In genomic region chr4:164937576-164938270, GRCh38 we compare ENCODE assay signal across 1 cellular context.
TF ChIP-seq lines count a peak whose summit lies in the region.

No MANE protein-coding gene starts in this region.

TF ChIP-seq in SK-N-SH, 30 proteins besides CTCF, POLR2A, EP300 and RAD21 (continued from another document):
- TF ChIP-seq ZBTB33 (IDR thresholded peaks at IDR 0.05; ENCODE audit: borderline replicate concordance, low read depth) (no peak), TCF12 (IDR thresholded peaks at IDR 0.05) (no peak), RFX5 (IDR thresholded peaks at IDR 0.05; ENCODE audit: low read length) (no peak), GABPA (IDR thresholded peaks at IDR 0.05; ENCODE audit: low read depth) (no peak), FOXJ3 (CRISPR knock-in tag; IDR thresholded peaks at IDR 0.05) (no peak), SMC3 (IDR thresholded peaks at IDR 0.05; ENCODE audit: low read depth, low read length) (no peak), FOSL2 (IDR thresholded peaks at IDR 0.05; ENCODE audit: borderline replicate concordance, low read depth) (no peak), YY1 (IDR thresholded peaks at IDR 0.05; ENCODE audit: low read depth) (no peak)
- TF ChIP-seq, protein P1, sequence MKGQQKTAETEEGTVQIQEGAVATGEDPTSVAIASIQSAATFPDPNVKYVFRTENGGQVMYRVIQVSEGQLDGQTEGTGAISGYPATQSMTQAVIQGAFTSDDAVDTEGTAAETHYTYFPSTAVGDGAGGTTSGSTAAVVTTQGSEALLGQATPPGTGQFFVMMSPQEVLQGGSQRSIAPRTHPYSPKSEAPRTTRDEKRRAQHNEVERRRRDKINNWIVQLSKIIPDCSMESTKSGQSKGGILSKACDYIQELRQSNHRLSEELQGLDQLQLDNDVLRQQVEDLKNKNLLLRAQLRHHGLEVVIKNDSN (IDR thresholded peaks at IDR 0.05; ENCODE audit: borderline replicate concordance, low read depth): no peak
TF ChIP-seq in SK-N-SH: peak in this region for 0.
